ENCODE assay signal across 6 cellular contexts in genomic region chr15:58210031-58210430, GRCh38.
DNase-seq lines count a peak whose midpoint lies in the region; ATAC-seq, FAIRE-seq and TF ChIP-seq lines count a peak whose summit lies in the region.
"Not testable (repeated sequence)": the region's sequence is repeated elsewhere in the genome, so short reads cannot be mapped to it uniquely, and the experiment has no call there.

No MANE protein-coding gene starts in this region.

- POLR2A ChIA-PET in IMR-90 (lab: Charles Lee; ENCODE audit: unreplicated experiment); PC-3 (lab: Charles Lee; ENCODE audit: unreplicated experiment): not testable (repeated sequence)

- H2BK15ac ChIP-seq in IMR-90 (ENCODE audit: low read depth, low read length), result not testable (repeated sequence)

- in situ Hi-C loops in IMR-90 (cut with MboI; ENCODE audit: low sequenced_read_pairs), result loop anchor here (25.0 kb wide), 1 partner anchor 1277 kb away; no protein-coding TSS in a partner anchor

- peak; percentile 29 for DNase-seq in IMR-90
- peak; percentile 9 for DNase-seq in PC-3
- peak; percentile 22 for DNase-seq in astrocyte (ENCODE audit: low read depth)
- peak; percentile 72 for DNase-seq in epithelial cell of esophagus (ENCODE audit: low read depth)
- not testable (repeated sequence) for DNase-seq in keratinocyte (ENCODE audit: low read depth, low spot score); natural killer cell

- not testable (repeated sequence) for H3K9ac ChIP-seq in IMR-90 (ENCODE audit: low read depth, low read length); PC-3 (ENCODE audit: low read length); astrocyte (ENCODE audit: low read length); keratinocyte (ENCODE audit: control insufficient read depth, extremely low read depth, insufficient read depth, low read length)

- not testable (repeated sequence) for H3K56ac ChIP-seq in IMR-90 (ENCODE audit: extremely low read depth, insufficient read depth, low read length)

- H2AK5ac ChIP-seq in IMR-90 (ENCODE audit: low read depth, low read length), result not testable (repeated sequence)

- H3K79me1 ChIP-seq in IMR-90 (ENCODE audit: low read depth in 1 of 2, low read length in 2 of 2), result not testable (repeated sequence)

- WGBS in IMR-90 (ENCODE audit: extremely low coverage in 2 of 2, insufficient read length in 1 of 2), 2 experiments, result no CpG with 5 or more reads among the region's 4 CpGs

- not testable (repeated sequence) for H3K23ac ChIP-seq in IMR-90 (ENCODE audit: low read depth, low read length)

- H4K91ac ChIP-seq in IMR-90 (ENCODE audit: insufficient read depth, low read depth, low read length), result not testable (repeated sequence)

- not testable (repeated sequence) for H3K4me1 ChIP-seq in IMR-90 (ENCODE audit: control insufficient read depth, insufficient read depth, low read length); PC-3 (ENCODE audit: insufficient read depth, low read length); astrocyte (ENCODE audit: insufficient read depth, low read length)
- H3K4me1 ChIP-seq in keratinocyte (ENCODE audit: control insufficient read depth, extremely low read depth, insufficient read depth, low read length), result peaks cover 22% of the 10 kb centered on the region

- intact Hi-C loops in IMR-90 (cut with micrococcal nuclease), result loop anchor here (10.0 kb wide), 1 partner anchor 1315 kb away; no protein-coding TSS in a partner anchor
- intact Hi-C loops in PC-3 (cut with micrococcal nuclease); natural killer cell (cut with micrococcal nuclease): not testable (repeated sequence)

- H3K27ac ChIP-seq in IMR-90 (ENCODE audit: insufficient read depth, low read length); PC-3 (ENCODE audit: low read length); astrocyte (ENCODE audit: low read depth, low read length): not testable (repeated sequence)
- peak overlapping the region; percentile 75 for H3K27ac ChIP-seq in keratinocyte (ENCODE audit: control insufficient read depth, insufficient read depth, low read length)

- H2BK120ac ChIP-seq in IMR-90 (ENCODE audit: low read depth, low read length), result not testable (repeated sequence)

- not testable (repeated sequence) for H3K9me2 ChIP-seq in PC-3 (replicated peaks; ENCODE audit: low read length)

- dilution Hi-C loops in IMR-90 (cut with HindIII; ENCODE audit: low sequenced_read_pairs, unreplicated experiment); keratinocyte (cut with MboI; ENCODE audit: extremely low pct_ligation_motif_present, low sequenced_read_pairs): not testable (repeated sequence)

- H2BK5ac ChIP-seq in IMR-90 (ENCODE audit: low read depth, low read length, poor library complexity, severe bottlenecking), result not testable (repeated sequence)

- H3K36me3 Mint-ChIP-seq in astrocyte (ENCODE audit: low read depth, unreplicated experiment); natural killer cell: not testable (repeated sequence)

- not testable (repeated sequence) for H3K9me3 Mint-ChIP-seq in astrocyte (ENCODE audit: unreplicated experiment); natural killer cell

- CTCF ChIA-PET in IMR-90 (lab: Yijun Ruan, JAX); PC-3 (lab: Charles Lee): not testable (repeated sequence)

- not testable (repeated sequence) for H3K79me2 ChIP-seq in PC-3 (ENCODE audit: low read length); astrocyte (ENCODE audit: insufficient read depth, low read length); keratinocyte (ENCODE audit: control insufficient read depth, insufficient read depth, low read length)

- H3K18ac ChIP-seq in IMR-90 (ENCODE audit: low read depth, low read length), result not testable (repeated sequence)

- H4K5ac ChIP-seq in IMR-90 (ENCODE audit: low read depth, low read length), result not testable (repeated sequence)

- H3K9me3 ChIP-seq in IMR-90 (ENCODE audit: control insufficient read depth, insufficient read depth, low read length); PC-3 (ENCODE audit: low read length); astrocyte (ENCODE audit: insufficient read depth, low read depth, low read length); keratinocyte (ENCODE audit: control insufficient read depth, low read depth, low read length): not testable (repeated sequence)

- not testable (repeated sequence) for H3K27me3 Mint-ChIP-seq in astrocyte (ENCODE audit: low read depth, unreplicated experiment); natural killer cell (ENCODE audit: low read depth in 2 of 2)

- H3F3A ChIP-seq in PC-3 (ENCODE audit: low read length, unreplicated experiment), result not testable (repeated sequence)

- not testable (repeated sequence) for H3K4me3 Mint-ChIP-seq in astrocyte (ENCODE audit: unreplicated experiment); natural killer cell

- not testable (repeated sequence) for FAIRE-seq in astrocyte (lab: Jason Lieb, UNC); keratinocyte (lab: Jason Lieb, UNC)

- not testable (repeated sequence) for H4K8ac ChIP-seq in IMR-90 (ENCODE audit: low read depth in 2 of 2, low read length in 2 of 2)

- TF ChIP-seq RAD21 in IMR-90 (IDR thresholded peaks at IDR 0.05; ENCODE audit: low read length), result not testable (repeated sequence)

- BruUV-seq in IMR-90 (replicated peaks; lab: Mats Ljungman, UMichigan); PC-3 (replicated peaks; lab: Mats Ljungman, UMichigan): not testable (repeated sequence)

- H3K27ac Mint-ChIP-seq in astrocyte (ENCODE audit: unreplicated experiment), result not testable (repeated sequence)
- H3K27ac Mint-ChIP-seq in natural killer cell, result peak overlapping the region; percentile 63 to 65

- not testable (repeated sequence) for H3K4me2 ChIP-seq in IMR-90 (ENCODE audit: low read depth, low read length); PC-3 (ENCODE audit: low read length); astrocyte (ENCODE audit: low read length); keratinocyte (ENCODE audit: control insufficient read depth, extremely low read depth, insufficient read depth, low read depth, low read length)

- H3K4me1 Mint-ChIP-seq in astrocyte (ENCODE audit: low read depth, unreplicated experiment) (peaks cover 18% of the 10 kb centered on the region), natural killer cell (peaks cover 10% of the 10 kb centered on the region in 2 donors)

- H3K27me3 ChIP-seq in IMR-90 (ENCODE audit: control insufficient read depth, insufficient read depth, low read length); PC-3 (ENCODE audit: low read length); astrocyte (ENCODE audit: insufficient read depth, low read length); keratinocyte (ENCODE audit: control insufficient read depth, extremely low read depth, insufficient read depth, low read length): not testable (repeated sequence)

- H4K20me1 ChIP-seq in IMR-90 (ENCODE audit: insufficient read depth, low read length); PC-3 (ENCODE audit: low read length); astrocyte (ENCODE audit: insufficient read depth, low read length); keratinocyte (ENCODE audit: control insufficient read depth, extremely low read depth, insufficient read depth, low read length): not testable (repeated sequence)

- H3K4me3 ChIP-seq in IMR-90 (ENCODE audit: insufficient read depth, low read depth, low read length); PC-3 (ENCODE audit: low read length); astrocyte (ENCODE audit: insufficient read depth, low read depth, low read length); epithelial cell of esophagus (ENCODE audit: low read length); keratinocyte (ENCODE audit: control insufficient read depth in 2 of 3, extremely low read depth in 1 of 3, insufficient read depth in 2 of 3, low read depth in 1 of 3, low read length in 3 of 3): not testable (repeated sequence)

- H3K36me3 ChIP-seq in IMR-90 (ENCODE audit: control insufficient read depth, insufficient read depth, low read length); PC-3 (ENCODE audit: low read depth, low read length); astrocyte (ENCODE audit: insufficient read depth, low read length); keratinocyte (ENCODE audit: control insufficient read depth in 2 of 2, extremely low read depth in 1 of 2, insufficient read depth in 2 of 2, low read length in 2 of 2): not testable (repeated sequence)

- H2AK9ac ChIP-seq in IMR-90 (replicated peaks; ENCODE audit: low read depth, low read length, poor library complexity), result not testable (repeated sequence)

- not testable (repeated sequence) for H2BK20ac ChIP-seq in IMR-90 (ENCODE audit: low read depth, low read length)

- not testable (repeated sequence) for H3K4ac ChIP-seq in IMR-90 (ENCODE audit: low read depth, low read length)

- not testable (repeated sequence) for TF ChIP-seq CTCF in IMR-90 (conservative IDR thresholded peaks at IDR 0.05; ENCODE audit: low read depth, low read length); PC-3 (conservative IDR thresholded peaks at IDR 0.05; ENCODE audit: low read depth, low read length); astrocyte (IDR thresholded peaks at IDR 0.05; ENCODE audit: insufficient read depth, low read depth, low read length); epithelial cell of esophagus (IDR thresholded peaks at IDR 0.05; ENCODE audit: insufficient read depth, low read depth, low read length, missing control alignments); keratinocyte (optimal IDR thresholded peaks at IDR 0.05 in 1 of 3, IDR thresholded peaks at IDR 0.05 in 1 of 3, conservative IDR thresholded peaks at IDR 0.05 in 1 of 3; ENCODE audit: extremely low read depth in 1 of 3, insufficient read depth in 2 of 3, low read length in 3 of 3); natural killer cell (IDR thresholded peaks at IDR 0.05)

- H2AFZ ChIP-seq in IMR-90 (replicated peaks; ENCODE audit: low read length, poor library complexity); PC-3 (ENCODE audit: low read length); astrocyte (ENCODE audit: low read depth, low read length); keratinocyte (ENCODE audit: control insufficient read depth, low read length): not testable (repeated sequence)

- TF ChIP-seq POLR2A in IMR-90 (IDR thresholded peaks at IDR 0.05; ENCODE audit: low read depth, low read length), result not testable (repeated sequence)

- not testable (repeated sequence) for H3K14ac ChIP-seq in IMR-90 (replicated peaks; ENCODE audit: low read depth, low read length)

- not testable (repeated sequence) for H3K9me1 ChIP-seq in IMR-90 (ENCODE audit: insufficient read depth, low read length); keratinocyte (ENCODE audit: control insufficient read depth, extremely low read depth, insufficient read depth, low read length)

- not testable (repeated sequence) for ATAC-seq in IMR-90 (ENCODE audit: low read depth); PC-3; natural killer cell
